ENCODE assay signal across 8 cellular contexts in the genomic region with DNA sequence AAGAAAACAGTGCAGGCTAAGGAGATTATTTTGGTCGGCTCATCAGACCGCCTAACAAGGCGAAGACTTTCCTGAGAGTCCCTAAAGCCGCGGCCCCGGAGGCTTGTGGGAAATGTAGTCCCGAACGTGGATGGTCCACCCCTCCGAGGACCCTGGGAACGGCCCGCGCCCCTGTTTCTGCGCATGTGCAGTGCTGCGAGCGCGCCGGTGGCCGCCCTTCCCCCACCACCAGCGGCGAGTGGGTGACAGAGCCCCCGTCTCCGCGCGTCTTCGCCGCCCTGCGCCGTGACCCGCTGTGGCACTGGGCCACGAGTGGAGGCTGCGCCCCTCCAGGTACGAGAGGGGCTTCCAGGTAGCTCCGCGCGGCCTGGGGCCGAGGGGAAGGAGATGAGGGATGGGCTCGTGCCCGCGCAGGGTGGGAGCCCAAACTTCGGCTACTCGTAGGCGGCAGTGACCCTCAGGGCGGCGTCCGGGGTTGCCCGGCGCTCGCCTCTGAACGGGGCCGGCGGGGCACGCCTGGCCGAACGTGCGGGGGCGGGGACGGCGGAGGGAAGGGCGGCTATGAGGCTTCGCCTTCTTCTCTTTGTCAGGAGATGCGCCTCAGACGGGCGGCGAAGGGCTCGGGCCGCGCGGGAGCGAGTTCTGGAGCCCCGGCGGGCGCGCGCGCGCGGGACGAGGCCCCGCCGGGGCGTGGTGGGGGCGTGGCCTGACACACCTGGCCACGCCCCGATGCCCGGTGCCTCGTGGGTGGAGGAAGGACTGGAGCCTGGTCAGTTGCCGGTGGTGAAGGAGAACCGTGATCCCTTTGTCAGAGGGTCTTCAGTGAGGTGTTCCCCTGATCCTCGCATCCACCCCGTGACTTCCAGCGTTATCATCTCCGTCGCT. TPM values are rescaled to one million over a fixed set of nuclear protein-coding genes. Genes with fewer than 3 reads are reported as not detected.
DNase-seq lines count a peak whose midpoint lies in the region; ATAC-seq, FAIRE-seq and TF ChIP-seq lines count a peak whose summit lies in the region.

TSS of gene ZFP1 (plus strand) at position 214 of the 885 bp plus-strand sequence. CDS start 4,428 bp downstream, outside the sequence.

- ATAC-seq in GM18517 (IDR thresholded peaks at IDR 0.05; ENCODE audit: unreplicated experiment) (peak; percentile 83), HG03039 (IDR thresholded peaks at IDR 0.05; ENCODE audit: unreplicated experiment) (peak; percentile 80)

- H4K20me1 ChIP-seq in astrocyte (ENCODE audit: insufficient read depth, low read length) (peaks cover 14% of the 10 kb centered on the region), hepatocyte (ENCODE audit: insufficient read depth, poor library complexity, severe bottlenecking) (no peaks in the 10 kb centered on the region)

- peaks cover 5% of the 10 kb centered on the region for H3K9me3 ChIP-seq in astrocyte (ENCODE audit: insufficient read depth, low read depth, low read length)
- peaks cover 19% of the 10 kb centered on the region for H3K9me3 ChIP-seq in hepatocyte (ENCODE audit: low read depth)

- H3K27ac Mint-ChIP-seq in astrocyte (ENCODE audit: unreplicated experiment) = no peak within 1 kb of the TSS

- H3K9ac ChIP-seq in astrocyte (ENCODE audit: low read length) = peak within 1 kb of the TSS; percentile 98

- H3K79me2 ChIP-seq in astrocyte (ENCODE audit: insufficient read depth, low read length) = peaks cover 30% of the 10 kb centered on the region
- H3K79me2 ChIP-seq in hepatocyte = peaks cover 46% of the 10 kb centered on the region

- peaks cover 7% of the 10 kb centered on the region for H3K36me3 Mint-ChIP-seq in astrocyte (ENCODE audit: low read depth, unreplicated experiment)

- DNase-seq in NCI-H2081 (lab: John Stamatoyannopoulos, UW) = peak; percentile 88
- DNase-seq in T-helper 9 cell = peak; percentile 94
- DNase-seq in astrocyte (ENCODE audit: low read depth) = peak; percentile 77
- peak; percentile 96 for DNase-seq in hepatocyte (ENCODE audit: low spot score)
- peak; percentile 77 for DNase-seq in renal cortical epithelial cell (ENCODE audit: low read depth)
- DNase-seq in cortex of kidney (lab: John Stamatoyannopoulos, UW) = no peak

- H3K27me3 Mint-ChIP-seq in astrocyte (ENCODE audit: low read depth, unreplicated experiment) = peaks cover 10% of the 10 kb centered on the region

- TF ChIP-seq CTCF in astrocyte (IDR thresholded peaks at IDR 0.05; ENCODE audit: insufficient read depth, low read depth, low read length) = no peak
- TF ChIP-seq CTCF in hepatocyte (IDR thresholded peaks at IDR 0.05; ENCODE audit: poor library complexity) = no peak

- peak within 1 kb of the TSS; percentile 93 for H3K27ac ChIP-seq in astrocyte (ENCODE audit: low read depth, low read length)
- peak within 1 kb of the TSS; percentile 97 for H3K27ac ChIP-seq in hepatocyte

- no peaks in the 10 kb centered on the region for H3K27me3 ChIP-seq in astrocyte (ENCODE audit: insufficient read depth, low read length)
- no peaks in the 10 kb centered on the region for H3K27me3 ChIP-seq in hepatocyte

- peak within 1 kb of the TSS; percentile 88 for H3K4me3 Mint-ChIP-seq in astrocyte (ENCODE audit: unreplicated experiment)

- WGBS in hepatocyte (ENCODE audit: low lambda C conversion rate, missing lambda C conversion rate) = 1% methylated on average over 52 of the region's 93 CpGs

- no peaks in the 10 kb centered on the region for H3K4me1 Mint-ChIP-seq in astrocyte (ENCODE audit: low read depth, unreplicated experiment)

- no peak for FAIRE-seq in astrocyte (lab: Jason Lieb, UNC)

- H3K4me2 ChIP-seq in astrocyte (ENCODE audit: low read length) = peak within 1 kb of the TSS; percentile 87
- peak within 1 kb of the TSS; percentile 82 for H3K4me2 ChIP-seq in hepatocyte

- H2AFZ ChIP-seq in astrocyte (ENCODE audit: low read depth, low read length) = peak within 1 kb of the TSS; percentile 99
- H2AFZ ChIP-seq in hepatocyte = peak within 1 kb of the TSS; percentile 86

- H3K36me3 ChIP-seq in astrocyte (ENCODE audit: insufficient read depth, low read length) = no peaks in the 10 kb centered on the region
- H3K36me3 ChIP-seq in hepatocyte (replicated peaks; ENCODE audit: insufficient read depth, low read depth) = no peaks in the 10 kb centered on the region

- peaks cover 17% of the 10 kb centered on the region for H3K9me3 Mint-ChIP-seq in astrocyte (ENCODE audit: unreplicated experiment)

- no peaks in the 10 kb centered on the region for H3K4me1 ChIP-seq in astrocyte (ENCODE audit: insufficient read depth, low read length)
- peaks cover 6% of the 10 kb centered on the region for H3K4me1 ChIP-seq in hepatocyte (ENCODE audit: insufficient read depth)

- peak within 1 kb of the TSS; percentile 85 for H3K4me3 ChIP-seq in astrocyte (ENCODE audit: insufficient read depth, low read depth, low read length)
- H3K4me3 ChIP-seq in hepatocyte = peak within 1 kb of the TSS; percentile 85

- no peaks in the 10 kb centered on the region for H3K9me2 ChIP-seq in hepatocyte (replicated peaks; ENCODE audit: insufficient read depth)

RNA-seq across cellular contexts. Expression of gene ZFP1, which starts in this region (rescaled TPM):
- total RNA-seq in astrocyte (8.2 and 9.3 TPM in 2 replicates), hepatocyte (14.4 and 18.0 TPM in 2 replicates), renal cortical epithelial cell (5.9 and 12.9 TPM in 2 replicates)
- polyA plus RNA-seq in hepatocyte = 5.0 and 9.4 TPM in 2 replicates
